15 cellular contexts compared by ENCODE assay signal in the genomic region with DNA sequence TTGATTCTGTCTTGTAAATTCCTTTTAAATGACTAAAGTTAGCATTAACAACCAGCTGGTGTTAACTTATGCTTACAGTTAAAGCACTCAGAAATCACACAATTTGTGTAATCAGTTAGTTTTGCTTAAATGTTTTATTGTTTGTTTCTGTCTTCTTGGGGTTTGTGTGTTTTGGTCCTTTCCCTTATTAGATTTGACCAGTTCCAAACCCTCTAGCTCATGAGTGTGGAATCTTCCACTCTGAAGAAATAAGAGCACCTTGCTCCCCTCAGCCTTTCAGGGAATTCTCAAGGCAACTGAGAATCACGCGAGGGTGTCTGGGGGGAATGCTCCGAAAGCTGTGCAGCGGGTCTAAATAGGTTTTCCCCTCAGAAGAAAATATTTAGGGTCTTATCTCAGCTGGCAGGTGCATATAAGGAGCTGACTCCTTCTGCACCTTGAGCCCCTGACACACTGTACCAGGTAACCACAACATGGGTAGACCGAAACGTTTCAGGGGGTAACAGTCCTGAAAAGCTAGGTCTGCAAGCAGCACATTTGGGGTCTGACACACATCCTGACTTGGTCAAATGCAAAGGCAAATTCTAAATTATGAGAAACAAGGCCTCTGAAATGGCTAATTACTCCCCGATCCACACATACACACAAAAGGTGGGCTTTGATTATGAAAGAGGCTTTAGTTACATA.
DNase-seq lines count a peak whose midpoint lies in the region; FAIRE-seq and TF ChIP-seq lines count a peak whose summit lies in the region.
"Had no signal": no experiment of that assay in that cellular context is flagged by ENCODE, and none has a peak within 500 bp of the region (broad histone marks: within the 10 kb centered on the region; RNA-seq: fewer than 3 reads in every experiment).

No MANE protein-coding gene starts in this region.

- no TSS peak for BruUV-seq in Caco-2 (replicated peaks; lab: Mats Ljungman, UMichigan)

- no peaks in the 10 kb centered on the region for H4K20me1 ChIP-seq in H1 (replicated peaks in 1 of 2; ENCODE audit: control insufficient read depth in 1 of 2, insufficient read depth in 2 of 2, low read length in 2 of 2)
- H4K20me1 ChIP-seq: BLaER1 had no signal

- no peak for DNase-seq in Caco-2
- DNase-seq in H1 (ENCODE audit: low read depth in 1 of 2, low spot score in 2 of 2), result no peak
- DNase-seq in tibial artery, result no peak
- DNase-seq in DMS 273 treated with DMSO at 0.1 percent for 48 hours (lab: John Stamatoyannopoulos, UW), result no peak
- DNase-seq in islet precursor cell, result no peak
- no peak for DNase-seq in glomerular visceral epithelial cell (ENCODE audit: extremely low spot score)
- DNase-seq: 8988T; CD4-positive, alpha-beta memory T cell; GOT3 had no signal

- no peak overlapping the region for H3K23ac ChIP-seq in H1 (ENCODE audit: insufficient read length)

- H4K8ac ChIP-seq in H1 (ENCODE audit: extremely low read depth, insufficient read depth, low read length), result no peak overlapping the region

- intact Hi-C loops in Caco-2 (cut with micrococcal nuclease; ENCODE audit: unreplicated experiment) (no loop called here), tibial artery (cut with DNase I; ENCODE audit: low total_unique reads) (no loop called here)

- peak overlapping the region; percentile 5 for H4K91ac ChIP-seq in H1 (replicated peaks; ENCODE audit: insufficient read length, low read length)

- 0 out of 2 replicates have a peak overlapping the region, but pooled peaks have one; percentile 3 for H2BK5ac ChIP-seq in H1 (ENCODE audit: low read depth, low read length)

- H3K9me3 ChIP-seq in Caco-2 (peaks cover 9% of the 10 kb centered on the region; the same call in 1 of the 2 replicates), HUES6 (ENCODE audit: control insufficient read depth, insufficient read depth, low read depth, low read length) (peaks cover 11% of the 10 kb centered on the region; the same call in 1 of the 2 replicates), H1 (ENCODE audit: insufficient read depth in 2 of 2, low read depth in 1 of 2, low read length in 1 of 2) (0 out of 4 replicates have a peak, but pooled peaks cover 2% of the 10 kb centered on the region in 2 experiments), tibial artery (no peaks in the 10 kb centered on the region)
- H3K9me3 ChIP-seq: HAP-1 had no signal

- H3K4me2 ChIP-seq in H1 (ENCODE audit: insufficient read depth in 1 of 2, low read depth in 2 of 2, low read length in 2 of 2), result peak overlapping the region in 1 of 2 experiments; percentile 27; a peak in 2 of 4 replicates
- H3K4me2 ChIP-seq: BLaER1 had no signal

- H3K27ac Mint-ChIP-seq in Caco-2 (ENCODE audit: unreplicated experiment), result peak overlapping the region; percentile 22
- H3K27ac Mint-ChIP-seq: CD14-positive monocyte; CD4-positive, alpha-beta memory T cell had no signal

- H3K4me3 Mint-ChIP-seq in Caco-2 (ENCODE audit: unreplicated experiment), result no peak overlapping the region
- H3K4me3 Mint-ChIP-seq: CD14-positive monocyte; CD4-positive, alpha-beta memory T cell had no signal

- no peak overlapping the region for H3K56ac ChIP-seq in H1 (replicated peaks; ENCODE audit: insufficient read length, low read depth, low read length)

- H3K9me3 Mint-ChIP-seq in Caco-2 (ENCODE audit: unreplicated experiment), result peaks cover 21% of the 10 kb centered on the region

- H3K79me2 ChIP-seq in H1 (ENCODE audit: control insufficient read depth in 1 of 2, insufficient read depth in 2 of 2, low read length in 2 of 2), result no peaks in the 10 kb centered on the region

- H3K18ac ChIP-seq in H1 (ENCODE audit: extremely low read depth, low read length), result 0 out of 2 replicates have a peak overlapping the region, but pooled peaks have one; percentile 15

- H3K79me1 ChIP-seq in H1 (ENCODE audit: low read depth, low read length), result no peaks in the 10 kb centered on the region

- H3K4me3 ChIP-seq in Caco-2 (ENCODE audit: low read depth, low read length) (no peak overlapping the region), HUES6 (ENCODE audit: low read depth, low read length) (no peak overlapping the region; the same call in 1 of the 2 replicates), H1 (ENCODE audit: extremely low read depth in 1 of 4, insufficient read depth in 2 of 4, low read depth in 3 of 4, low read length in 4 of 4) (no peak overlapping the region), tibial artery (no peak overlapping the region)
- H3K4me3 ChIP-seq: BLaER1, HAP-1 had no signal

- no peak overlapping the region for H3K14ac ChIP-seq in H1 (ENCODE audit: insufficient read length)

- TF ChIP-seq EP300 in H1 (IDR thresholded peaks at IDR 0.05; ENCODE audit: borderline replicate concordance in 1 of 2, low read depth in 2 of 2, low read length in 2 of 2), result no peak

- no peak for TF ChIP-seq POLR2A in H1 (IDR thresholded peaks at IDR 0.05; ENCODE audit: control extremely low read depth in 1 of 2, low read depth in 2 of 2, low read length in 2 of 2)

- CTCF ChIA-PET in Caco-2 (lab: Charles Lee), result no interaction called here
- CTCF ChIA-PET in H1 (lab: Charles Lee; ENCODE audit: partially characterized antibody), result interaction anchor here (0.6 to 2.6 kb wide), 6 partner anchors 11 to 312 kb away, joined by 3 to 6 read pairs (median 3); no protein-coding TSS in a partner anchor

- H2AFZ ChIP-seq in H1 (ENCODE audit: low read length), result no peak overlapping the region

- H3K27me3 Mint-ChIP-seq in Caco-2 (ENCODE audit: insufficient read depth, unreplicated experiment), result no peaks in the 10 kb centered on the region

- TF ChIP-seq CTCF in Caco-2 (IDR thresholded peaks at IDR 0.05; ENCODE audit: insufficient read depth in 1 of 2, low read depth in 1 of 2, low read length in 1 of 2, severe bottlenecking in 1 of 2, unreplicated experiment in 1 of 2) (no peak), H1 (IDR thresholded peaks at IDR 0.05; ENCODE audit: control extremely low read depth in 1 of 3, insufficient read depth in 1 of 3, low read depth in 1 of 3, low read length in 3 of 3) (no peak), tibial artery (IDR thresholded peaks at IDR 0.05) (no peak)

- H2BK12ac ChIP-seq in H1 (ENCODE audit: low read depth, low read length), result no peak overlapping the region; the same call in 1 of the 2 replicates

- H3K4me1 Mint-ChIP-seq in Caco-2 (ENCODE audit: low read depth, unreplicated experiment), result peaks cover 14% of the 10 kb centered on the region
- H3K4me1 Mint-ChIP-seq: CD14-positive monocyte; CD4-positive, alpha-beta memory T cell had no signal

- no peak for TF ChIP-seq RAD21 in H1 (IDR thresholded peaks at IDR 0.05 in 1 of 2, conservative IDR thresholded peaks at IDR 0.05 in 1 of 2; ENCODE audit: low read depth in 2 of 2, low read length in 2 of 2)

- H3K4ac ChIP-seq in H1 (replicated peaks; ENCODE audit: insufficient read length, low read depth, low read length), result no peak overlapping the region

- H3K36me3 Mint-ChIP-seq in Caco-2 (ENCODE audit: insufficient read depth, unreplicated experiment), result no peaks in the 10 kb centered on the region
- H3K36me3 Mint-ChIP-seq: CD14-positive monocyte; CD4-positive, alpha-beta memory T cell had no signal

- no peaks in the 10 kb centered on the region for H3K27me3 ChIP-seq in Caco-2 (replicated peaks; ENCODE audit: control insufficient read depth, insufficient read depth, low read length)
- H3K27me3 ChIP-seq in HUES6 (ENCODE audit: control insufficient read depth, insufficient read depth, low read length), result no peaks in the 10 kb centered on the region
- H3K27me3 ChIP-seq in H1 (replicated peaks in 1 of 4; ENCODE audit: control insufficient read depth in 3 of 4, extremely low read depth in 1 of 4, insufficient read depth in 3 of 4, low read length in 3 of 4), result no peaks in the 10 kb centered on the region
- no peaks in the 10 kb centered on the region for H3K27me3 ChIP-seq in tibial artery
- H3K27me3 ChIP-seq: BLaER1 had no signal

- POLR2A ChIA-PET in Caco-2 (lab: Charles Lee) (interaction anchor here (0.7 kb wide), 1 partner anchor 86 kb away, joined by 5 read pairs; no protein-coding TSS in a partner anchor), H1 (lab: Charles Lee; ENCODE audit: partially characterized antibody) (interaction anchor here (0.5 to 1.0 kb wide), 3 partner anchors 17 to 76 kb away, joined by 3 read pairs; no protein-coding TSS in a partner anchor)

- no peak overlapping the region for H2BK15ac ChIP-seq in H1 (ENCODE audit: low read length)

- peak; percentile 86 for FAIRE-seq in H1 (lab: Jason Lieb, UNC)
- FAIRE-seq: G401.6, GM12891 had no signal

- no peak overlapping the region for H2BK120ac ChIP-seq in H1 (replicated peaks; ENCODE audit: low read depth, low read length)

- H3K4me1 ChIP-seq in Caco-2 (peaks cover 19% of the 10 kb centered on the region), HUES6 (ENCODE audit: control insufficient read depth, insufficient read depth, low read length) (peaks cover 29% of the 10 kb centered on the region), H1 (replicated peaks in 1 of 4; ENCODE audit: control insufficient read depth in 3 of 4, insufficient read depth in 4 of 4, low read length in 3 of 4) (peaks cover 2 to 10% (median 5%) of the 10 kb centered on the region in 4 experiments; a peak in 6 of 7 replicates), tibial artery (no peaks in the 10 kb centered on the region)
- H3K4me1 ChIP-seq: BLaER1 had no signal

- H3K23me2 ChIP-seq in H1 (ENCODE audit: low read depth, low read length), result no peaks in the 10 kb centered on the region

- no peak overlapping the region for H4K5ac ChIP-seq in H1 (ENCODE audit: insufficient read length, low read depth, low read length)

- H3K27ac ChIP-seq in HUES6 (ENCODE audit: low read depth, low read length), result peak overlapping the region; percentile 29; the same call in 1 of the 2 replicates
- no peak overlapping the region for H3K27ac ChIP-seq in H1 (ENCODE audit: low read depth, low read length)
- no peak overlapping the region for H3K27ac ChIP-seq in tibial artery
- H3K27ac ChIP-seq: BLaER1 had no signal

- H2AK5ac ChIP-seq in H1 (ENCODE audit: low read depth, low read length), result no peak overlapping the region

- H3K9ac ChIP-seq in HUES6 (ENCODE audit: low read length) (no peak overlapping the region), H1 (replicated peaks in 1 of 4; ENCODE audit: extremely low read depth in 1 of 4, low read depth in 3 of 4, low read length in 3 of 4) (no peak overlapping the region)
- H3K9ac ChIP-seq: BLaER1 had no signal

- H2BK20ac ChIP-seq in H1 (ENCODE audit: low read length), result no peak overlapping the region

- H3K36me3 ChIP-seq in Caco-2 (ENCODE audit: control insufficient read depth, insufficient read depth, low read length) (no peaks in the 10 kb centered on the region), HUES6 (ENCODE audit: control insufficient read depth, insufficient read depth, low read length) (no peaks in the 10 kb centered on the region), H1 (ENCODE audit: control insufficient read depth in 2 of 4, insufficient read depth in 4 of 4, low read length in 3 of 4) (no peaks in the 10 kb centered on the region), tibial artery (no peaks in the 10 kb centered on the region)
- H3K36me3 ChIP-seq: BLaER1, HAP-1 had no signal

- 63% methylated on average over 7 of the region's 7 CpGs; no CpG with 5 or more reads in 1 of the 2 experiments for WGBS in H1 (ENCODE audit: extremely low coverage in 1 of 2, insufficient coverage in 1 of 2, insufficient read length in 1 of 2, insufficient replicate concordance in 2 of 2, low coverage in 1 of 2, low lambda C conversion rate in 2 of 2, missing lambda C conversion rate in 1 of 2), 2 experiments

TF ChIP-seq in H1, 55 proteins besides CTCF, POLR2A, EP300 and RAD21 (continues in another document):
- no peak for TF ChIP-seq TEAD4 (IDR thresholded peaks at IDR 0.05; ENCODE audit: low read depth, low read length)
